15 cellular contexts compared by ENCODE assay signal in the genomic region with DNA sequence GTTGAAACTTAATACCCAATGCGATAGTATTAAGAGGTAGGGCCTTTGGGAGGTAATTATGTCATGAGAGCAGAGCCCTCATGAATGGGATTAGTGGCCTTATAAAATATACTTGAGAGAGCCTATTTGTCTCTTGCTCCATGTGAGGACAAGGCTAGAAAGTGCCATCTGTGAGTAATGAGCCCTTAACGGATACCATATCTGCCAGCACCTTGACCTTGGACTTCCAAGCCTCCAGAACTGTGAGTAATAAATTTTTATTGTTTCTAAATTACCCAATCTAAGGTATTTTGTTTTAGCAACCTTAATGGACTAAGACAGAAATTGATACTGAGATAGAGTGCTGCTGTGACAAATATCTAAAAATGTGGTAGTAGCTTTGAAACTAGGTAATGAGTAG.
DNase-seq lines count a peak whose midpoint lies in the region; TF ChIP-seq lines count a peak whose summit lies in the region.
"Had no signal": no experiment of that assay in that cellular context is flagged by ENCODE, and none has a peak within 500 bp of the region (broad histone marks: within the 10 kb centered on the region; RNA-seq: fewer than 3 reads in every experiment).

No MANE protein-coding gene starts in this region.

- DNase-seq in NCI-H82 (lab: John Stamatoyannopoulos, UW) (peak; percentile 4), NCI-H82 treated with DMSO at 0.1 percent for 48 hours (lab: John Stamatoyannopoulos, UW; ENCODE audit: unreplicated experiment) (no peak), adipocyte (ENCODE audit: low read depth) (peak; percentile 18), fibroblast of the aortic adventitia (ENCODE audit: low read depth) (peak; percentile 16), HuH-7 (ENCODE audit: low spot score) (no peak), nucleus accumbens (lab: John Stamatoyannopoulos, UW) (no peak), hippocampal formation (lab: John Stamatoyannopoulos, UW) (no peak), activated gamma-delta T cell (lab: John Stamatoyannopoulos, UW) (no peak)
- DNase-seq: C1 segment of cervical spinal cord, DMS 273 treated with DMSO at 0.1 percent for 48 hours, NCI-H1048, NCI-H1694 treated with DMSO at 0.1 percent for 48 hours, NCI-H446, NCI-H774, SIG-M5 had no signal

- peaks cover 29% of the 10 kb centered on the region for H3K9me3 ChIP-seq in adipocyte (ENCODE audit: control insufficient read depth, low read length)

- no peaks in the 10 kb centered on the region for H3K36me3 ChIP-seq in adipocyte (ENCODE audit: control insufficient read depth, insufficient read depth, low read length, severe bottlenecking)

- H3K4me1 ChIP-seq in adipocyte (ENCODE audit: control insufficient read depth, insufficient read depth, low read length) = peaks cover under 1% of the 10 kb centered on the region

- no peak for TF ChIP-seq CTCF in fibroblast of the aortic adventitia (IDR thresholded peaks at IDR 0.05; ENCODE audit: insufficient read depth, low read length)

- H3K27me3 ChIP-seq in adipocyte (replicated peaks; ENCODE audit: control insufficient read depth, insufficient read depth, low read length) = no peaks in the 10 kb centered on the region

- no peak overlapping the region for H3K4me3 ChIP-seq in adipocyte (ENCODE audit: low read length)
- no peak overlapping the region for H3K4me3 ChIP-seq in fibroblast of the aortic adventitia (ENCODE audit: low read depth, low read length)

- H3K9ac ChIP-seq in adipocyte (ENCODE audit: low read length) = no peak overlapping the region

Comparison
In these comparisons a context has a peak if more than half of its experiments do, and no peak if none do; other contexts are left out.
1. DNase-seq: peak in NCI-H82 (single experiment), adipocyte (single experiment) and fibroblast of the aortic adventitia (single experiment); none in NCI-H82 treated with DMSO at 0.1 percent for 48 hours (single experiment), HuH-7 (single experiment), nucleus accumbens (0 of 56), hippocampal formation (0 of 2) and activated gamma-delta T cell (single experiment).